8 cellular contexts compared by ENCODE assay signal in genomic region chr17:30566104-30566503, GRCh38.
DNase-seq lines count a peak whose midpoint lies in the region; ATAC-seq, FAIRE-seq and TF ChIP-seq lines count a peak whose summit lies in the region.
"Not testable (repeated sequence)": the region's sequence is repeated elsewhere in the genome, so short reads cannot be mapped to it uniquely, and the experiment has no call there.

No MANE protein-coding gene starts in this region.

- CTCF ChIA-PET in activated CD4-positive, alpha-beta memory T cell treated with anti-CD3 and anti-CD28 coated beads, Interleukin-2, amount 10 ng/mL, durations not matched to agents 7 days and 5 days (lab: Charles Lee); HepG2 (lab: Yijun Ruan, JAX; ENCODE audit: low intra/inter-chr PET ratio, low total read pairs): not testable (repeated sequence)

- not testable (repeated sequence) for H3F3A ChIP-seq in neural progenitor cell (ENCODE audit: low read depth)

- H2BK15ac ChIP-seq in H9 (ENCODE audit: low read depth, low read length) = not testable (repeated sequence)

- POLR2A ChIA-PET in activated CD4-positive, alpha-beta memory T cell treated with anti-CD3 and anti-CD28 coated beads, Interleukin-2, amount 10 ng/mL, durations not matched to agents 7 days and 5 days (lab: Charles Lee); HepG2 (lab: Yijun Ruan, JAX): not testable (repeated sequence)

- not testable (repeated sequence) for H3K36me3 ChIP-seq in BLaER1; right atrium auricular region; HepG2 (replicated peaks in 1 of 2; ENCODE audit: control insufficient read depth in 1 of 2, insufficient read depth in 2 of 2, low read length in 2 of 2); neural progenitor cell

- not testable (repeated sequence) for H3K23me2 ChIP-seq in H9 (ENCODE audit: insufficient read length, low read depth, low read length, poor library complexity, severe bottlenecking)

- H3K79me1 ChIP-seq in H9 (ENCODE audit: insufficient read depth, low read depth, low read length, poor library complexity, severe bottlenecking) = not testable (repeated sequence)

- H3K9me3 ChIP-seq in BLaER1; H9 (ENCODE audit: control insufficient read depth, low read depth, low read length); right atrium auricular region; HepG2 (ENCODE audit: low read length); neural progenitor cell (ENCODE audit: low read depth): not testable (repeated sequence)

- not testable (repeated sequence) for FAIRE-seq in HepG2 (lab: Jason Lieb, UNC)

- H3K4me1 Mint-ChIP-seq in H9 = peaks cover 36 to 42% of the 10 kb centered on the region in 2 experiments
- not testable (repeated sequence) for H3K4me1 Mint-ChIP-seq in activated CD4-positive, alpha-beta memory T cell treated with anti-CD3 and anti-CD28 coated beads, Interleukin-2, amount 10 ng/mL, durations not matched to agents 7 days and 5 days; progenitor cell of endocrine pancreas (ENCODE audit: low read depth)
- peaks cover 17% of the 10 kb centered on the region for H3K4me1 Mint-ChIP-seq in neural progenitor cell

- H2BK5ac ChIP-seq in H9 (ENCODE audit: insufficient read length, low read length) = not testable (repeated sequence)

- not testable (repeated sequence) for TF ChIP-seq EP300 in HepG2 (IDR thresholded peaks at IDR 0.05; ENCODE audit: low read depth in 2 of 2, low read length in 2 of 2); HepG2 (CRISPR knock-in tag; IDR thresholded peaks at IDR 0.05; ENCODE audit: borderline replicate concordance)

- H2AK5ac ChIP-seq in H9 (ENCODE audit: insufficient read length, low read length) = not testable (repeated sequence)

- not testable (repeated sequence) for TF ChIP-seq CTCF in H9 (conservative IDR thresholded peaks at IDR 0.05); right atrium auricular region (IDR thresholded peaks at IDR 0.05); HepG2 (CRISPR knock-in tag; IDR thresholded peaks at IDR 0.05); neural progenitor cell (IDR thresholded peaks at IDR 0.05); progenitor cell of endocrine pancreas (IDR thresholded peaks at IDR 0.05; ENCODE audit: unreplicated experiment)

- H4K8ac ChIP-seq in H9 (replicated peaks; ENCODE audit: insufficient read length, low read depth, low read length) = not testable (repeated sequence)

- not testable (repeated sequence) for H3K36me3 Mint-ChIP-seq in H9 (ENCODE audit: insufficient read depth in 1 of 3, low read depth in 3 of 3); activated CD4-positive, alpha-beta memory T cell treated with anti-CD3 and anti-CD28 coated beads, Interleukin-2, amount 10 ng/mL, durations not matched to agents 7 days and 5 days (ENCODE audit: low read depth); neural progenitor cell; progenitor cell of endocrine pancreas (ENCODE audit: insufficient read depth)

- in situ Hi-C loops in HepG2 (cut with HindIII; ENCODE audit: extremely low pct_ligation_motif_present, low pct_unique_long_range_greater_than_20kb) = not testable (repeated sequence)

- H3K27me3 Mint-ChIP-seq in H9 (ENCODE audit: low read depth); progenitor cell of endocrine pancreas: not testable (repeated sequence)
- H3K27me3 Mint-ChIP-seq in activated CD4-positive, alpha-beta memory T cell treated with anti-CD3 and anti-CD28 coated beads, Interleukin-2, amount 10 ng/mL, durations not matched to agents 7 days and 5 days = peaks cover 14% of the 10 kb centered on the region
- H3K27me3 Mint-ChIP-seq in neural progenitor cell (ENCODE audit: insufficient read depth, low read depth) = peaks cover 11% of the 10 kb centered on the region

- H3K23ac ChIP-seq in H9 (ENCODE audit: insufficient read length, low read depth, low read length) = not testable (repeated sequence)

- not testable (repeated sequence) for H2AFZ ChIP-seq in H9 (ENCODE audit: low read length); HepG2 (ENCODE audit: low read length); neural progenitor cell (replicated peaks)

- not testable (repeated sequence) for H2BK20ac ChIP-seq in H9 (ENCODE audit: low read depth, low read length, poor library complexity, severe bottlenecking)

- not testable (repeated sequence) for H3K9ac ChIP-seq in BLaER1; H9 (ENCODE audit: extremely low read depth, insufficient read length, low read length); HepG2 (ENCODE audit: insufficient read depth, low read depth, low read length); neural progenitor cell

- ATAC-seq in HepG2 = not testable (repeated sequence)

- peak overlapping the region in 1 of 3 experiments; percentile 62; a peak in 1 of 7 replicates for H3K27ac Mint-ChIP-seq in H9
- not testable (repeated sequence) for H3K27ac Mint-ChIP-seq in activated CD4-positive, alpha-beta memory T cell treated with anti-CD3 and anti-CD28 coated beads, Interleukin-2, amount 10 ng/mL, durations not matched to agents 7 days and 5 days
- peak overlapping the region; percentile 37 for H3K27ac Mint-ChIP-seq in neural progenitor cell
- peak overlapping the region; percentile 74 for H3K27ac Mint-ChIP-seq in progenitor cell of endocrine pancreas

- H2BK12ac ChIP-seq in H9 (ENCODE audit: insufficient read length, low read depth, low read length) = not testable (repeated sequence)

- no CpG with 5 or more reads among the region's 4 CpGs for WGBS in H9 (ENCODE audit: extremely low coverage, insufficient read length, low lambda C conversion rate)
- 0% methylated on average over 1 of the region's 4 CpGs for WGBS in HepG2 (ENCODE audit: low lambda C conversion rate)

- not testable (repeated sequence) for H3T11ph ChIP-seq in H9 (ENCODE audit: low read length)

- H3K79me2 ChIP-seq in H9 (ENCODE audit: insufficient read depth, low read length); HepG2 (ENCODE audit: insufficient read depth, low read length); neural progenitor cell (ENCODE audit: low read depth): not testable (repeated sequence)

- peak overlapping the region; percentile 71; the same call in 1 of the 2 replicates for H3K14ac ChIP-seq in H9 (ENCODE audit: insufficient read depth, low read length)

- not testable (repeated sequence) for TF ChIP-seq RAD21 in HepG2 (CRISPR knock-in tag; IDR thresholded peaks at IDR 0.05)

- not testable (repeated sequence) for H4K5ac ChIP-seq in H9 (ENCODE audit: insufficient read length, low read depth, low read length)

- H3K18ac ChIP-seq in H9 (ENCODE audit: insufficient read length, low read depth, low read length) = not testable (repeated sequence)

- not testable (repeated sequence) for H4K20me1 ChIP-seq in BLaER1; H9 (ENCODE audit: control insufficient read depth, insufficient read depth, insufficient read length); HepG2 (ENCODE audit: insufficient read depth, low read length); neural progenitor cell (ENCODE audit: low read depth)

- TF ChIP-seq POLR2A in HepG2 (IDR thresholded peaks at IDR 0.05; ENCODE audit: insufficient read depth in 1 of 2, low read depth in 2 of 2, low read length in 2 of 2) = not testable (repeated sequence)

- H3K4me3 ChIP-seq in BLaER1; right atrium auricular region; HepG2 (replicated peaks in 1 of 3; ENCODE audit: insufficient read depth in 1 of 3, low read depth in 2 of 3, low read length in 3 of 3); neural progenitor cell: not testable (repeated sequence)

- not testable (repeated sequence) for DNase-seq in H9; HepG2 (ENCODE audit: low spot score); progenitor cell of endocrine pancreas (ENCODE audit: low spot score, unreplicated experiment)
- peak; percentile 14 for DNase-seq in activated CD4-positive, alpha-beta memory T cell treated with anti-CD3 and anti-CD28 coated beads, Interleukin-2, amount 10 ng/mL, durations not matched to agents 7 days and 5 days
- peak; percentile 42 for DNase-seq in right atrium auricular region (ENCODE audit: low spot score)
- DNase-seq in neural progenitor cell (ENCODE audit: low spot score) = peak; percentile 24
- peak; percentile 27 for DNase-seq in ureter (ENCODE audit: low spot score)

- not testable (repeated sequence) for H3K27me3 ChIP-seq in BLaER1; H9 (ENCODE audit: insufficient read depth, low read length); right atrium auricular region; neural progenitor cell
- H3K27me3 ChIP-seq in HepG2 (ENCODE audit: control insufficient read depth in 1 of 2, insufficient read depth in 2 of 2, low read length in 2 of 2) = peaks cover 3 to 32% of the 10 kb centered on the region in 2 experiments; a peak in 4 of 5 replicates

- not testable (repeated sequence) for H3K9me3 Mint-ChIP-seq in H9; activated CD4-positive, alpha-beta memory T cell treated with anti-CD3 and anti-CD28 coated beads, Interleukin-2, amount 10 ng/mL, durations not matched to agents 7 days and 5 days; neural progenitor cell; progenitor cell of endocrine pancreas (ENCODE audit: low read depth)

- H3K56ac ChIP-seq in H9 (ENCODE audit: insufficient read length, low read depth, low read length) = not testable (repeated sequence)

- not testable (repeated sequence) for H3K27ac ChIP-seq in BLaER1; H9 (ENCODE audit: insufficient read length, low read depth, low read length); right atrium auricular region; HepG2 (ENCODE audit: extremely low read length, insufficient read depth, low read length); neural progenitor cell

- H3K4me2 ChIP-seq in BLaER1 = peak overlapping the region; percentile 19; the same call in 1 of the 2 replicates
- not testable (repeated sequence) for H3K4me2 ChIP-seq in H9 (ENCODE audit: insufficient read depth, insufficient read length, low read length); HepG2 (ENCODE audit: low read depth, low read length); neural progenitor cell

- intact Hi-C loops in HepG2 (cut with micrococcal nuclease; ENCODE audit: unreplicated experiment) = not testable (repeated sequence)

- BruUV-seq in HepG2 (replicated peaks; lab: Mats Ljungman, UMichigan) = not testable (repeated sequence)

- H2BK120ac ChIP-seq in H9 (ENCODE audit: low read depth, low read length, poor library complexity, severe bottlenecking) = not testable (repeated sequence)

- not testable (repeated sequence) for H4K91ac ChIP-seq in H9 (ENCODE audit: insufficient read length, low read depth, low read length)

- H3K4me3 Mint-ChIP-seq in H9; activated CD4-positive, alpha-beta memory T cell treated with anti-CD3 and anti-CD28 coated beads, Interleukin-2, amount 10 ng/mL, durations not matched to agents 7 days and 5 days; neural progenitor cell; progenitor cell of endocrine pancreas (ENCODE audit: low read depth): not testable (repeated sequence)

- H3K4me1 ChIP-seq in BLaER1 (peaks cover 28% of the 10 kb centered on the region), HepG2 (ENCODE audit: insufficient read depth, low read length) (peaks cover 12% of the 10 kb centered on the region)
- not testable (repeated sequence) for H3K4me1 ChIP-seq in H9 (ENCODE audit: insufficient read depth, low read length); right atrium auricular region; neural progenitor cell

- H3K4ac ChIP-seq in H9 (ENCODE audit: low read depth, low read length) = not testable (repeated sequence)
